Comparison of ENCODE assay signal across 8 cellular contexts in the genomic region with DNA sequence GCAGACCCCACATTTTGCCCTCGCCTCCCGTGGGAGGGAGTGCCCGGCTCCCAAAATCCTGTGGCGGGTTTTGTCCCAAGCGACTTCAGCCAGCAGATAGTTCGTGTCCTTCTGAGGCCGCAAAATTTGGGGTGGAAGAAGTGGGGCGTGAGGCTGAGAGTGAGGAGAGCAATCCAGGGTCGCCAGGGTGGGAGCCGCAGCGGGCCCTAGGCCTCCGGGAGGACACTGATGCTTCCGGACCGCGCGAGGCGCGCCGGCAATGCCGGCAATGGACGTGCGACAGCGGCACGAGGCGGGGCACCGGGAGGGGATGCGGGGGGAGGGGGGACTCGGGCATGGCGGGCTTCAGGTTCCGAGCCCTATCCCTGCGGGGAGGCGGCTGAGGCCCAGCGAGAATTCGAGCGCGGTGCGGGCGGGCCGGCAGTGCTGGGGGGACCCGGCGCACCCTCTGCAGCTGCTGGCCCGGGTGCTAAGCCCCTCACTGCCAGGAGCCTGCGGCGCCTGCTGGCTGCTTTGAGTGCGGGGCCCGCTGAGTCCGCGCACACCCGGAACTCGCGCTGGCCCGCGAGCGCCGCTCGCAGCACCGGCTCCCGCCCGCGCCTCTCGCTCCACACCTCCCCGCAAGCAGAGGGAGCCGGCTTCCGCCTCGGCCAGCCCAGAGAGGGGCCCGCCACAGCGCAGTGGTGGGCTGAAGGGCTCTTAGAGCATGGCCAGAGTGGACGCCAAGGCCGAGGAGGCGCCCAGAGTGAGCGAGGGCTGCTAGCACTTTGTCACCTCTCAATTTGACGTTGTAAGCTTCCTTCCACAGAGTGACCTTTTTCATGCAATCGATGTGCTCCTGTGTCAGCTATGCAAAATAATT.
DNase-seq lines count a peak whose midpoint lies in the region; ATAC-seq and TF ChIP-seq lines count a peak whose summit lies in the region.

No MANE protein-coding gene starts in this region.

- peak overlapping the region; percentile 60 for H3K4me3 ChIP-seq in IMR-90 (ENCODE audit: insufficient read depth, low read depth, low read length)
- H3K4me3 ChIP-seq in adipocyte (ENCODE audit: low read length) = peak overlapping the region; percentile 83

- H3K36me3 ChIP-seq in IMR-90 (ENCODE audit: control insufficient read depth, insufficient read depth, low read length) (no peaks in the 10 kb centered on the region), adipocyte (ENCODE audit: control insufficient read depth, insufficient read depth, low read length, severe bottlenecking) (no peaks in the 10 kb centered on the region)

- peaks cover 6% of the 10 kb centered on the region for H3K4me1 Mint-ChIP-seq in type B pancreatic cell (ENCODE audit: unreplicated experiment)

- H3K56ac ChIP-seq in IMR-90 (ENCODE audit: extremely low read depth, insufficient read depth, low read length) = peak overlapping the region; percentile 46; the same call in 1 of the 2 replicates

- H3K4me3 Mint-ChIP-seq in type B pancreatic cell = peak overlapping the region; percentile 98

- 0% methylated on average over 3 of the region's 73 CpGs; no CpG with 5 or more reads in 1 of the 2 experiments for WGBS in IMR-90 (ENCODE audit: extremely low coverage in 2 of 2, insufficient read length in 1 of 2), 2 experiments

- H2BK15ac ChIP-seq in IMR-90 (ENCODE audit: low read depth, low read length) = no peak overlapping the region; the same call in 2 of the 3 replicates

- TF ChIP-seq CTCF in IMR-90 (conservative IDR thresholded peaks at IDR 0.05; ENCODE audit: low read depth, low read length) = no peak; the same call in 1 of the 2 replicates
- no peak for TF ChIP-seq CTCF in type B pancreatic cell (conservative IDR thresholded peaks at IDR 0.05)

- ATAC-seq in GM21619 (IDR thresholded peaks at IDR 0.05; ENCODE audit: unreplicated experiment) (peak; percentile 75), IMR-90 (ENCODE audit: low read depth) (peak; percentile 93), left cardiac atrium (peak; percentile 92 to 97)

- H3K23ac ChIP-seq in IMR-90 (ENCODE audit: low read depth, low read length) = no peak overlapping the region

- H3K4me1 ChIP-seq in IMR-90 (ENCODE audit: control insufficient read depth, insufficient read depth, low read length) (no peaks in the 10 kb centered on the region), adipocyte (ENCODE audit: control insufficient read depth, insufficient read depth, low read length) (peaks cover 3% of the 10 kb centered on the region)

- peak overlapping the region; percentile 36; the same call in 1 of the 2 replicates for H2BK120ac ChIP-seq in IMR-90 (ENCODE audit: low read depth, low read length)

- H3K27me3 Mint-ChIP-seq in type B pancreatic cell = no peaks in the 10 kb centered on the region

- H3K18ac ChIP-seq in IMR-90 (ENCODE audit: low read depth, low read length) = no peak overlapping the region

- H4K20me1 ChIP-seq in IMR-90 (ENCODE audit: insufficient read depth, low read length) = no peaks in the 10 kb centered on the region

- H3K4ac ChIP-seq in IMR-90 (ENCODE audit: low read depth, low read length) = 0 out of 2 replicates have a peak overlapping the region, but pooled peaks have one; percentile 29

- POLR2A ChIA-PET in IMR-90 (lab: Charles Lee; ENCODE audit: unreplicated experiment) = no interaction called here

- TF ChIP-seq RAD21 in IMR-90 (IDR thresholded peaks at IDR 0.05; ENCODE audit: low read length) = peak; percentile 68

- H3K27ac ChIP-seq in IMR-90 (ENCODE audit: insufficient read depth, low read length) = peak overlapping the region; percentile 3; the same call in 1 of the 2 replicates

- peak; percentile 68 for DNase-seq in EH (ENCODE audit: low read depth)
- DNase-seq in IMR-90 = peak; percentile 34
- DNase-seq in SW 1271 (lab: John Stamatoyannopoulos, UW) = peak; percentile 34 to 74
- peak; percentile 89 for DNase-seq in adipocyte (ENCODE audit: low read depth)
- DNase-seq in left cardiac atrium = peak; percentile 80
- DNase-seq in posterior cingulate gyrus = peak; percentile 76 to 97 (median 85)
- peak; percentile 88 for DNase-seq in type B pancreatic cell (ENCODE audit: extremely low spot score, unreplicated experiment)

- CTCF ChIA-PET in IMR-90 (lab: Yijun Ruan, JAX) = interaction anchor here (0.6 to 1.9 kb wide), 12 partner anchors 10 to 1337 kb away, joined by 3 to 10 read pairs (median 4); no protein-coding TSS in a partner anchor

- intact Hi-C loops in IMR-90 (cut with micrococcal nuclease) = loop anchor here (1.0 to 2.0 kb wide), 2 partner anchors 15 to 854 kb away; no protein-coding TSS in a partner anchor
- intact Hi-C loops in left cardiac atrium (cut with DNase I) = no loop called here
- intact Hi-C loops in posterior cingulate gyrus (cut with DNase I) = loop anchor here (1.0 to 5.0 kb wide), 3 partner anchors 14 to 852 kb away; no protein-coding TSS in a partner anchor

- peak overlapping the region; percentile 13 to 80; a peak in 2 of 4 replicates for H4K8ac ChIP-seq in IMR-90 (ENCODE audit: low read depth in 2 of 2, low read length in 2 of 2)

- no peak overlapping the region for H2BK20ac ChIP-seq in IMR-90 (ENCODE audit: low read depth, low read length)

- H2AK5ac ChIP-seq in IMR-90 (ENCODE audit: low read depth, low read length) = no peak overlapping the region

- no TSS peak for BruUV-seq in IMR-90 (replicated peaks; lab: Mats Ljungman, UMichigan)

- no peaks in the 10 kb centered on the region for H3K9me1 ChIP-seq in IMR-90 (ENCODE audit: insufficient read depth, low read length)

- H3K27me3 ChIP-seq in IMR-90 (ENCODE audit: control insufficient read depth, insufficient read depth, low read length) (no peaks in the 10 kb centered on the region), adipocyte (replicated peaks; ENCODE audit: control insufficient read depth, insufficient read depth, low read length) (no peaks in the 10 kb centered on the region)

- in situ Hi-C loops in IMR-90 (cut with MboI; ENCODE audit: low sequenced_read_pairs) = loop anchor here (10.0 kb wide), 1 partner anchor 405 kb away; no protein-coding TSS in a partner anchor

- peak overlapping the region; percentile 93 for H3K27ac Mint-ChIP-seq in type B pancreatic cell

- dilution Hi-C loops in IMR-90 (cut with HindIII; ENCODE audit: low sequenced_read_pairs, unreplicated experiment) = no loop called here

- H3K9ac ChIP-seq in IMR-90 (ENCODE audit: low read depth, low read length) (peak overlapping the region; percentile 64), adipocyte (ENCODE audit: low read length) (peak overlapping the region; percentile 87)

- H3K9me3 Mint-ChIP-seq in type B pancreatic cell = no peaks in the 10 kb centered on the region

- H3K4me2 ChIP-seq in IMR-90 (ENCODE audit: low read depth, low read length) = peak overlapping the region; percentile 92

- H2AK9ac ChIP-seq in IMR-90 (replicated peaks; ENCODE audit: low read depth, low read length, poor library complexity) = no peak overlapping the region

- no peak for TF ChIP-seq POLR2A in IMR-90 (IDR thresholded peaks at IDR 0.05; ENCODE audit: low read depth, low read length)

- 0 out of 2 replicates have a peak overlapping the region, but pooled peaks have one; percentile 24 for H4K5ac ChIP-seq in IMR-90 (ENCODE audit: low read depth, low read length)

- H3K9me3 ChIP-seq in IMR-90 (ENCODE audit: control insufficient read depth, insufficient read depth, low read length) = no peaks in the 10 kb centered on the region
- H3K9me3 ChIP-seq in adipocyte (ENCODE audit: control insufficient read depth, low read length) = no peaks in the 10 kb centered on the region

- no peak overlapping the region for H2BK5ac ChIP-seq in IMR-90 (ENCODE audit: low read depth, low read length, poor library complexity, severe bottlenecking)

- no peaks in the 10 kb centered on the region for H3K36me3 Mint-ChIP-seq in type B pancreatic cell

- peak overlapping the region; percentile 97 for H2AFZ ChIP-seq in IMR-90 (replicated peaks; ENCODE audit: low read length, poor library complexity)

- no peak overlapping the region; the same call in 1 of the 2 replicates for H4K91ac ChIP-seq in IMR-90 (ENCODE audit: insufficient read depth, low read depth, low read length)

- no peaks in the 10 kb centered on the region for H3K79me1 ChIP-seq in IMR-90 (ENCODE audit: low read depth in 1 of 2, low read length in 2 of 2)

- no peak overlapping the region for H3K14ac ChIP-seq in IMR-90 (replicated peaks; ENCODE audit: low read depth, low read length)

TF ChIP-seq in IMR-90, 13 proteins besides CTCF, POLR2A, EP300 and RAD21:
- TF ChIP-seq RFX5 (IDR thresholded peaks at IDR 0.05; ENCODE audit: low read depth, low read length) = no peak
- no peak for TF ChIP-seq NFE2L2 (IDR thresholded peaks at IDR 0.05; ENCODE audit: low read depth, low read length)
- TF ChIP-seq SMC3 (IDR thresholded peaks at IDR 0.05; ENCODE audit: low read depth, low read length) = peak; percentile 56
- TF ChIP-seq, protein P1, sequence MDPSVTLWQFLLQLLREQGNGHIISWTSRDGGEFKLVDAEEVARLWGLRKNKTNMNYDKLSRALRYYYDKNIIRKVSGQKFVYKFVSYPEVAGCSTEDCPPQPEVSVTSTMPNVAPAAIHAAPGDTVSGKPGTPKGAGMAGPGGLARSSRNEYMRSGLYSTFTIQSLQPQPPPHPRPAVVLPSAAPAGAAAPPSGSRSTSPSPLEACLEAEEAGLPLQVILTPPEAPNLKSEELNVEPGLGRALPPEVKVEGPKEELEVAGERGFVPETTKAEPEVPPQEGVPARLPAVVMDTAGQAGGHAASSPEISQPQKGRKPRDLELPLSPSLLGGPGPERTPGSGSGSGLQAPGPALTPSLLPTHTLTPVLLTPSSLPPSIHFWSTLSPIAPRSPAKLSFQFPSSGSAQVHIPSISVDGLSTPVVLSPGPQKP (IDR thresholded peaks at IDR 0.05; ENCODE audit: borderline replicate concordance, low read depth, low read length) = no peak
- peak; percentile 79; the same call in 1 of the 2 replicates for TF ChIP-seq MAZ (IDR thresholded peaks at IDR 0.05; ENCODE audit: borderline replicate concordance, low read depth, low read length)

Comparison
In these comparisons a context has a peak if more than half of its experiments do, and no peak if none do; other contexts are left out.
1. Peak in every context shown above with its lines: DNase-seq, ATAC-seq, H3K4me3 ChIP-seq and H3K27ac ChIP-seq.
2. DNase-seq: peak in every context shown above with its lines; median percentile 89 in adipocyte; 88 in type B pancreatic cell; 85 in posterior cingulate gyrus; 80 in left cardiac atrium; 68 in EH; 54 in SW 1271; 34 in IMR-90.
3. intact Hi-C loops: an anchor here in IMR-90 (1.0 to 2.0 kb wide) and posterior cingulate gyrus (1.0 to 5.0 kb wide); none called in left cardiac atrium.